Comparison of ENCODE assay signal across 2 cellular contexts in genomic region chr12:8553088-8553627, GRCh38.
TF ChIP-seq lines count a peak whose summit lies in the region.

No MANE protein-coding gene starts in this region.

TF ChIP-seq in A549, 52 proteins besides CTCF, POLR2A, EP300 and RAD21:
- TF ChIP-seq CHD2 (IDR thresholded peaks at IDR 0.05; ENCODE audit: low read length, partially characterized antibody) = no peak
- TF ChIP-seq FOSB (CRISPR knock-in tag; IDR thresholded peaks at IDR 0.05) = no peak
- TF ChIP-seq ZC3H11A (IDR thresholded peaks at IDR 0.05) = no peak
- TF ChIP-seq ESRRA (IDR thresholded peaks at IDR 0.05; ENCODE audit: borderline replicate concordance, low read length) = no peak
- no peak for TF ChIP-seq USF2 (IDR thresholded peaks at IDR 0.05)
- no peak for TF ChIP-seq JUNB (IDR thresholded peaks at IDR 0.05)
- no peak for TF ChIP-seq REST (IDR thresholded peaks at IDR 0.05)
- no peak for TF ChIP-seq JUN (IDR thresholded peaks at IDR 0.05)
- TF ChIP-seq KDM1A (IDR thresholded peaks at IDR 0.05; ENCODE audit: low read depth) = no peak
- no peak for TF ChIP-seq POLR2AphosphoS2 (conservative IDR thresholded peaks at IDR 0.05; ENCODE audit: low read length)
- no peak for TF ChIP-seq CEBPB (IDR thresholded peaks at IDR 0.05)
- no peak for TF ChIP-seq BHLHE40 (IDR thresholded peaks at IDR 0.05; ENCODE audit: low read depth, low read length)
- TF ChIP-seq CBX2 (IDR thresholded peaks at IDR 0.05; ENCODE audit: borderline replicate concordance, low read depth) = no peak
- TF ChIP-seq HDAC2 (IDR thresholded peaks at IDR 0.05) = no peak
- no peak for TF ChIP-seq RARB (CRISPR knock-in tag; IDR thresholded peaks at IDR 0.05)
- TF ChIP-seq EHF (CRISPR knock-in tag; IDR thresholded peaks at IDR 0.05) = no peak

TF ChIP-seq in GM23338, 12 proteins besides CTCF, POLR2A, EP300 and RAD21:
- TF ChIP-seq POLR2AphosphoS5 (IDR thresholded peaks at IDR 0.05; ENCODE audit: low read depth) = no peak
- no peak for TF ChIP-seq EZH2 (IDR thresholded peaks at IDR 0.05; ENCODE audit: low read depth, unreplicated experiment)
- no peak for TF ChIP-seq EZH2phosphoT487 (IDR thresholded peaks at IDR 0.05; ENCODE audit: unreplicated experiment)
- TF ChIP-seq REST (IDR thresholded peaks at IDR 0.05; ENCODE audit: unreplicated experiment) = no peak
- no peak for TF ChIP-seq STAT1 (IDR thresholded peaks at IDR 0.05; ENCODE audit: unreplicated experiment)
- TF ChIP-seq ZNF462 (CRISPR knock-in tag; IDR thresholded peaks at IDR 0.05) = no peak
- TF ChIP-seq ETS1 (IDR thresholded peaks at IDR 0.05) = no peak
- TF ChIP-seq ZNF331 (CRISPR knock-in tag; IDR thresholded peaks at IDR 0.05; ENCODE audit: low read depth) = no peak
- TF ChIP-seq NANOG (IDR thresholded peaks at IDR 0.05; ENCODE audit: borderline replicate concordance) = no peak
- no peak for TF ChIP-seq CREB1 (CRISPR knock-in tag; IDR thresholded peaks at IDR 0.05; ENCODE audit: low read depth)
- TF ChIP-seq JUNB (IDR thresholded peaks at IDR 0.05; ENCODE audit: unreplicated experiment) = no peak
- TF ChIP-seq ZNF114 (CRISPR knock-in tag; IDR thresholded peaks at IDR 0.05) = no peak
